35 cellular contexts compared by ENCODE assay signal in the genomic region with DNA sequence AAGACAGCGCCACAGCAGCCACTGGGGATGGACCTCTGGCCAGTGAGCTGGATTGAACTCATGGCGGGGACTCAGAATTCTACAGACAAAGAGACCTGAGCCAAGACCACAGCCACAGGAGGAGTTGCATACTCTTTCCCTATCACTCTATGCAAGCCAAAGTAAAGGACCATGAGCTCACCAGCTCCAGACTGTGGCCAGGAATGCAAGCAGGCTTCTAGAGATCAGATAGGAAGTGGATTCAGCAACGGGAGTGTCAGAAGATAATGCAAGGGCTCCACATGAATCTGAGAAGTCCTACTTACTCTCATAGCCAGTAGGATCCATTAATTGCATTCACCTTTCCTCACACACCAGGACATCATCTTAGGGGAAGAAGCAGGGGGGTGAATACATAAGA.
DNase-seq lines count a peak whose midpoint lies in the region; TF ChIP-seq lines count a peak whose summit lies in the region.
"Had no signal": no experiment of that assay in that cellular context is flagged by ENCODE, and none has a peak within 500 bp of the region (broad histone marks: within the 10 kb centered on the region; RNA-seq: fewer than 3 reads in every experiment).

No MANE protein-coding gene starts in this region.

- DNase-seq in islet precursor cell: peak; percentile 67
- DNase-seq in mesendoderm: peak; percentile 96
- DNase-seq in trophoblast cell: peak; percentile 1 to 35
- no peak for DNase-seq in MCF 10A (ENCODE audit: unreplicated experiment)
- no peak for DNase-seq in cerebellum (ENCODE audit: low spot score)
- no peak for DNase-seq in stimulated activated naive CD4-positive, alpha-beta T cell (lab: John Stamatoyannopoulos, UW)
- DNase-seq in activated T-helper 1 cell treated with anti-CD3 and anti-CD28 coated beads, Interleukin-12 subunit alpha, Interleukin-12 subunit beta, Interleukin-2, Interleukin-4 antibody, amounts not matched to agents 30 ng/mL and 10 ng/mL and 1 ng/mL, durations not matched to agents 14 hours and 24 hours and 36 hours (ENCODE audit: low spot score): no peak
- DNase-seq: 8988T; ACHN; AML-193; BE2C; C1 segment of cervical spinal cord; Caco-2; Calu3; CD4-positive, alpha-beta memory T cell; CD4-positive, alpha-beta T cell; CD4-positive, CD25-positive, alpha-beta regulatory T cell; CD8-positive, alpha-beta memory T cell; CD8-positive, alpha-beta T cell; COR-L47; DMS 273 treated with DMSO at 0.1 percent for 48 hours; DMS153; DMS53; DMS79; DMS79 treated with DMSO at 0.1 percent for 48 hours; DND-41; EL had no signal

- H3F3A ChIP-seq in neural cell (ENCODE audit: insufficient read depth, low read length, poor library complexity, severe bottlenecking): peaks cover 5% of the 10 kb centered on the region

- H3K27ac ChIP-seq in mesendoderm (ENCODE audit: low read depth, low read length) (peak overlapping the region; percentile 47), neural cell (ENCODE audit: low read length) (peak overlapping the region; percentile 4), trophoblast cell (ENCODE audit: low read depth, low read length) (no peak overlapping the region)
- H3K27ac ChIP-seq: 22Rv1; A549; BLaER1; BLaER1 treated with 17β-estradiol and CSF1 and Interleukin-3, amounts not matched to agents 10 nM and 100 nM; C4-2B had no signal

- H2AK5ac ChIP-seq in mesendoderm (ENCODE audit: low read length) (peak overlapping the region; percentile 84), trophoblast cell (ENCODE audit: low read length) (no peak overlapping the region)

- no peak overlapping the region for H4K91ac ChIP-seq in trophoblast cell (ENCODE audit: low read depth, low read length)

- no peak for TF ChIP-seq EP300 in neural cell (conservative IDR thresholded peaks at IDR 0.05; ENCODE audit: poor library complexity, severe bottlenecking)

- H2BK120ac ChIP-seq in mesendoderm (ENCODE audit: low read depth, low read length): no peak overlapping the region
- no peak overlapping the region for H2BK120ac ChIP-seq in trophoblast cell (ENCODE audit: insufficient read depth, low read length, poor library complexity)

- no peak overlapping the region for H3K27ac Mint-ChIP-seq in MCF 10A (ENCODE audit: low read depth, unreplicated experiment)
- H3K27ac Mint-ChIP-seq in activated T-helper 1 cell treated with anti-CD3 and anti-CD28 coated beads, Interleukin-12 subunit alpha, Interleukin-12 subunit beta, Interleukin-2, Interleukin-4 antibody, amounts not matched to agents 30 ng/mL and 10 ng/mL and 1 ng/mL, durations not matched to agents 14 hours and 24 hours and 36 hours: no peak overlapping the region
- H3K27ac Mint-ChIP-seq: B cell; CD14-positive monocyte; CD4-positive, alpha-beta memory T cell; CD4-positive, alpha-beta T cell; CD4-positive, CD25-positive, alpha-beta regulatory T cell; CD8-positive, alpha-beta memory T cell; CD8-positive, alpha-beta T cell had no signal

- H4K8ac ChIP-seq in mesendoderm (ENCODE audit: low read depth, low read length): no peak overlapping the region
- H4K8ac ChIP-seq in trophoblast cell (ENCODE audit: low read depth, low read length): no peak overlapping the region

- H3K4me1 ChIP-seq in mesendoderm (ENCODE audit: control insufficient read depth, low read depth, low read length): peaks cover 1% of the 10 kb centered on the region
- no peaks in the 10 kb centered on the region for H3K4me1 ChIP-seq in trophoblast cell (ENCODE audit: control insufficient read depth in 1 of 2, insufficient read depth in 2 of 2, low read length in 2 of 2)
- H3K4me1 ChIP-seq: A549; BE2C; BLaER1; BLaER1 treated with 17β-estradiol and CSF1 and Interleukin-3, amounts not matched to agents 10 nM and 100 nM; Caco-2 had no signal

- no peak overlapping the region for H2BK15ac ChIP-seq in mesendoderm (replicated peaks; ENCODE audit: low read depth)

- peak overlapping the region; percentile 69 for H2BK5ac ChIP-seq in mesendoderm (ENCODE audit: low read length)
- no peak overlapping the region for H2BK5ac ChIP-seq in trophoblast cell (ENCODE audit: low read depth, low read length, poor library complexity)

- no peaks in the 10 kb centered on the region for H3K36me3 Mint-ChIP-seq in MCF 10A (ENCODE audit: insufficient read depth, unreplicated experiment)
- H3K36me3 Mint-ChIP-seq in activated T-helper 1 cell treated with anti-CD3 and anti-CD28 coated beads, Interleukin-12 subunit alpha, Interleukin-12 subunit beta, Interleukin-2, Interleukin-4 antibody, amounts not matched to agents 30 ng/mL and 10 ng/mL and 1 ng/mL, durations not matched to agents 14 hours and 24 hours and 36 hours (ENCODE audit: low read depth): no peaks in the 10 kb centered on the region
- H3K36me3 Mint-ChIP-seq: CD14-positive monocyte; CD4-positive, alpha-beta memory T cell; CD4-positive, CD25-positive, alpha-beta regulatory T cell; CD8-positive, alpha-beta memory T cell; CD8-positive, alpha-beta T cell had no signal

- H3K14ac ChIP-seq in trophoblast cell (ENCODE audit: low read length): no peak overlapping the region

- peak overlapping the region; percentile 44 for H3K56ac ChIP-seq in mesendoderm (ENCODE audit: low read length)

- H3K4ac ChIP-seq in mesendoderm (ENCODE audit: low read depth, low read length) (no peak overlapping the region), trophoblast cell (ENCODE audit: low read depth, low read length) (no peak overlapping the region)

- TF ChIP-seq CTCF in neural cell (IDR thresholded peaks at IDR 0.05; ENCODE audit: poor library complexity, severe bottlenecking) (no peak), MCF 10A (IDR thresholded peaks at IDR 0.05; ENCODE audit: unreplicated experiment) (no peak)

- H3K4me1 Mint-ChIP-seq in MCF 10A (ENCODE audit: insufficient read depth, unreplicated experiment): peaks cover 7% of the 10 kb centered on the region
- H3K4me1 Mint-ChIP-seq in activated T-helper 1 cell treated with anti-CD3 and anti-CD28 coated beads, Interleukin-12 subunit alpha, Interleukin-12 subunit beta, Interleukin-2, Interleukin-4 antibody, amounts not matched to agents 30 ng/mL and 10 ng/mL and 1 ng/mL, durations not matched to agents 14 hours and 24 hours and 36 hours (ENCODE audit: low read depth): peaks cover 8% of the 10 kb centered on the region

- H4K12ac ChIP-seq in trophoblast cell (ENCODE audit: low read depth, low read length): no peak overlapping the region

- no peak for TF ChIP-seq RAD21 in neural cell (conservative IDR thresholded peaks at IDR 0.05)

- H3K79me2 ChIP-seq in mesendoderm (ENCODE audit: control insufficient read depth, insufficient read depth, low read length) (no peaks in the 10 kb centered on the region), neural cell (replicated peaks; ENCODE audit: insufficient read depth, low read length) (peaks cover 14% of the 10 kb centered on the region), trophoblast cell (ENCODE audit: control insufficient read depth, insufficient read depth, low read length, poor library complexity) (no peaks in the 10 kb centered on the region)

- no peaks in the 10 kb centered on the region for H3K9me2 ChIP-seq in neural cell (ENCODE audit: insufficient read depth, low read length)

- no peaks in the 10 kb centered on the region for H4K20me1 ChIP-seq in neural cell (ENCODE audit: insufficient read depth)
- H4K20me1 ChIP-seq: BLaER1; BLaER1 treated with 17β-estradiol and CSF1 and Interleukin-3, amounts not matched to agents 10 nM and 100 nM had no signal

- H3K4me3 Mint-ChIP-seq in MCF 10A (ENCODE audit: unreplicated experiment): no peak overlapping the region
- no peak overlapping the region for H3K4me3 Mint-ChIP-seq in activated T-helper 1 cell treated with anti-CD3 and anti-CD28 coated beads, Interleukin-12 subunit alpha, Interleukin-12 subunit beta, Interleukin-2, Interleukin-4 antibody, amounts not matched to agents 30 ng/mL and 10 ng/mL and 1 ng/mL, durations not matched to agents 14 hours and 24 hours and 36 hours
- H3K4me3 Mint-ChIP-seq: B cell; CD14-positive monocyte; CD4-positive, alpha-beta memory T cell; CD4-positive, alpha-beta T cell; CD8-positive, alpha-beta memory T cell; CD8-positive, alpha-beta T cell had no signal

- no peak overlapping the region for H4K5ac ChIP-seq in mesendoderm (ENCODE audit: low read length)

- POLR2A ChIA-PET in MCF 10A (lab: Yijun Ruan, JAX): no interaction called here

- no peak overlapping the region for H2AFZ ChIP-seq in neural cell (ENCODE audit: low read depth, low read length)
- no peak overlapping the region for H2AFZ ChIP-seq in trophoblast cell (ENCODE audit: insufficient read depth, low read length, poor library complexity)

- no peaks in the 10 kb centered on the region for H3K27me3 ChIP-seq in mesendoderm (ENCODE audit: insufficient read depth, low read length, poor library complexity)
- no peaks in the 10 kb centered on the region for H3K27me3 ChIP-seq in neural cell (ENCODE audit: insufficient read depth, low read depth, low read length)
- H3K27me3 ChIP-seq in trophoblast cell (ENCODE audit: insufficient read depth, low read length): no peaks in the 10 kb centered on the region
- H3K27me3 ChIP-seq: BE2C; BLaER1; BLaER1 treated with 17β-estradiol and CSF1 and Interleukin-3, amounts not matched to agents 10 nM and 100 nM had no signal

- H3K36me3 ChIP-seq in mesendoderm (ENCODE audit: control insufficient read depth, insufficient read depth, low read length) (no peaks in the 10 kb centered on the region), neural cell (ENCODE audit: insufficient read depth, low read length) (no peaks in the 10 kb centered on the region), trophoblast cell (ENCODE audit: control insufficient read depth in 1 of 2, insufficient read depth in 2 of 2, low read length in 2 of 2) (no peaks in the 10 kb centered on the region)
- H3K36me3 ChIP-seq: BE2C; BLaER1; BLaER1 treated with 17β-estradiol and CSF1 and Interleukin-3, amounts not matched to agents 10 nM and 100 nM had no signal

- H3K27me3 Mint-ChIP-seq in MCF 10A (ENCODE audit: insufficient read depth, unreplicated experiment): peaks cover 6% of the 10 kb centered on the region
- peaks cover 4% of the 10 kb centered on the region for H3K27me3 Mint-ChIP-seq in activated T-helper 1 cell treated with anti-CD3 and anti-CD28 coated beads, Interleukin-12 subunit alpha, Interleukin-12 subunit beta, Interleukin-2, Interleukin-4 antibody, amounts not matched to agents 30 ng/mL and 10 ng/mL and 1 ng/mL, durations not matched to agents 14 hours and 24 hours and 36 hours (ENCODE audit: insufficient read depth)
- H3K27me3 Mint-ChIP-seq: CD8-positive, alpha-beta memory T cell had no signal

- H3K79me1 ChIP-seq in mesendoderm (ENCODE audit: low read length) (no peaks in the 10 kb centered on the region), trophoblast cell (ENCODE audit: low read length) (peaks cover 2% of the 10 kb centered on the region)

- WGBS in mesendoderm (ENCODE audit: extremely low coverage, insufficient coverage, low lambda C conversion rate): no CpG with 5 or more reads among the region's 3 CpGs
- no CpG with 5 or more reads among the region's 3 CpGs for WGBS in trophoblast cell (ENCODE audit: extremely low coverage, insufficient coverage, insufficient read length)

- CTCF ChIA-PET in MCF 10A (lab: Yijun Ruan, JAX): interaction anchor here (1.3 kb wide), 1 partner anchor 10 kb away, joined by 7 read pairs; no protein-coding TSS in a partner anchor

- intact Hi-C loops in MCF 10A (cut with micrococcal nuclease): no loop called here
- intact Hi-C loops in activated T-helper 1 cell treated with anti-CD3 and anti-CD28 coated beads, Interleukin-12 subunit alpha, Interleukin-12 subunit beta, Interleukin-2, Interleukin-4 antibody, amounts not matched to agents 30 ng/mL and 10 ng/mL and 1 ng/mL, durations not matched to agents 14 hours and 24 hours and 36 hours (cut with micrococcal nuclease): no loop called here

- no TSS peak for BruUV-seq in MCF 10A (replicated peaks; lab: Mats Ljungman, UMichigan)

- H3K4me2 ChIP-seq in mesendoderm (ENCODE audit: low read length): no peak overlapping the region
- H3K4me2 ChIP-seq in neural cell (ENCODE audit: low read length): no peak overlapping the region
- no peak overlapping the region for H3K4me2 ChIP-seq in trophoblast cell (ENCODE audit: low read length)
- H3K4me2 ChIP-seq: A549; BLaER1; BLaER1 treated with 17β-estradiol and CSF1 and Interleukin-3, amounts not matched to agents 10 nM and 100 nM had no signal

- no peak overlapping the region for H3K4me3 ChIP-seq in mesendoderm (ENCODE audit: low read length)
- no peak overlapping the region for H3K4me3 ChIP-seq in neural cell (ENCODE audit: low read length)
- no peak overlapping the region for H3K4me3 ChIP-seq in trophoblast cell (ENCODE audit: low read depth, low read length)
- H3K4me3 ChIP-seq: A549; BLaER1; BLaER1 treated with 17β-estradiol and CSF1 and Interleukin-3, amounts not matched to agents 10 nM and 100 nM had no signal

- no peak overlapping the region for H2BK12ac ChIP-seq in trophoblast cell (ENCODE audit: low read length)

- no peak overlapping the region for H3K9ac ChIP-seq in mesendoderm (ENCODE audit: low read length)
- no peak overlapping the region for H3K9ac ChIP-seq in neural cell (ENCODE audit: low read length)
- no peak overlapping the region for H3K9ac ChIP-seq in trophoblast cell (ENCODE audit: low read length)
- H3K9ac ChIP-seq: BLaER1; BLaER1 treated with 17β-estradiol and CSF1 and Interleukin-3, amounts not matched to agents 10 nM and 100 nM had no signal

- H3K9me3 Mint-ChIP-seq in MCF 10A (ENCODE audit: unreplicated experiment): no peaks in the 10 kb centered on the region
- no peaks in the 10 kb centered on the region for H3K9me3 Mint-ChIP-seq in activated T-helper 1 cell treated with anti-CD3 and anti-CD28 coated beads, Interleukin-12 subunit alpha, Interleukin-12 subunit beta, Interleukin-2, Interleukin-4 antibody, amounts not matched to agents 30 ng/mL and 10 ng/mL and 1 ng/mL, durations not matched to agents 14 hours and 24 hours and 36 hours
- H3K9me3 Mint-ChIP-seq: CD4-positive, alpha-beta T cell; CD8-positive, alpha-beta T cell had no signal

- no peak overlapping the region for H3K18ac ChIP-seq in mesendoderm (ENCODE audit: low read length)
- no peak overlapping the region for H3K18ac ChIP-seq in trophoblast cell (ENCODE audit: low read length)

- H3K23ac ChIP-seq in mesendoderm (ENCODE audit: low read length) (no peak overlapping the region), trophoblast cell (ENCODE audit: low read length) (no peak overlapping the region)

- no peaks in the 10 kb centered on the region for H3K9me3 ChIP-seq in neural cell (ENCODE audit: low read length)
- peaks cover 3% of the 10 kb centered on the region for H3K9me3 ChIP-seq in trophoblast cell (ENCODE audit: insufficient read depth, low read depth, low read length)
- H3K9me3 ChIP-seq: BE2C; BLaER1; BLaER1 treated with 17β-estradiol and CSF1 and Interleukin-3, amounts not matched to agents 10 nM and 100 nM; Caco-2 had no signal

Comparison
In these comparisons a context has a peak if more than half of its experiments do, and no peak if none do; other contexts are left out.
1. DNase-seq: peak in islet precursor cell (single experiment), mesendoderm (single experiment) and trophoblast cell (2 of 2); none in MCF 10A (single experiment), cerebellum (single experiment), stimulated activated naive CD4-positive, alpha-beta T cell (0 of 6) and activated T-helper 1 cell treated with anti-CD3 and anti-CD28 coated beads, Interleukin-12 subunit alpha, Interleukin-12 subunit beta, Interleukin-2, Interleukin-4 antibody, amounts not matched to agents 30 ng/mL and 10 ng/mL and 1 ng/mL, durations not matched to agents 14 hours and 24 hours and 36 hours (single experiment).